12 cellular contexts compared by ENCODE assay signal in the genomic region with DNA sequence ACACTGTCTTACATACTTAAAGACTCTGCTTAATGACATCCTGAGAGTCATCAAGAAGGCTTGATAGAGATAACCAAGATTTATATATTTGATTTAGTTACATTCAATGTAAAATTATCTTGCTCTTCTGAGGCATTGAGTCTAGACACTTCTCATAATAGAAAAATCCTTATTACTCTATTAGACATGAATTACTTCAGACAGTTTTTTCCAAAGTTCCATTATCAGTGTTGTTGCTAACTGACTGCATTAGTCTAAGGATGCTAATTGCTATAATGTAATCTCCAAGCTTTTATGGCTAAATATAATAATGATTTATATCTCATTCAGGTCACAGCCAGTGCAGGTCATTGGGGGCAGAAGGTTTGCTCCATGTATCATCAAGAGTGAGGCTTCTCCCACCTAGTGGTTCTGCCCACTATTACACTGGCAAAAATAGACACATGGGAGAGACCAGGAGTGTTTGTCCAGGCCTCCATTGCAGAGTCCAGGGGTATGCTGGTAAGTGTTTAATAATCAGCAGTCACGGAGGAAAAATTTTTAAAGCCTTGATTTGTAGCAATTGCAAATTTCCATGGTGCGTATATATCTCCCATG.
DNase-seq lines count a peak whose midpoint lies in the region; ATAC-seq and TF ChIP-seq lines count a peak whose summit lies in the region.
"Had no signal": no experiment of that assay in that cellular context is flagged by ENCODE, and none has a peak within 500 bp of the region (broad histone marks: within the 10 kb centered on the region; RNA-seq: fewer than 3 reads in every experiment).

No MANE protein-coding gene starts in this region.

- TF ChIP-seq POLR2A in breast epithelium (IDR thresholded peaks at IDR 0.05) = no peak

- no peaks in the 10 kb centered on the region for H3K9me3 Mint-ChIP-seq in MCF 10A (ENCODE audit: unreplicated experiment)
- H3K9me3 Mint-ChIP-seq in type B pancreatic cell = peaks cover 4% of the 10 kb centered on the region
- H3K9me3 Mint-ChIP-seq: CD14-positive monocyte had no signal

- ATAC-seq in HG03139 (IDR thresholded peaks at IDR 0.05; ENCODE audit: unreplicated experiment) = no peak
- no peak for ATAC-seq in GM21515 (IDR thresholded peaks at IDR 0.05; ENCODE audit: unreplicated experiment)
- ATAC-seq in GM18868 (IDR thresholded peaks at IDR 0.05; ENCODE audit: unreplicated experiment) = no peak

- H3K9me3 ChIP-seq in breast epithelium = no peaks in the 10 kb centered on the region
- H3K9me3 ChIP-seq: heart right ventricle had no signal

- no peaks in the 10 kb centered on the region for H3K27me3 ChIP-seq in breast epithelium
- H3K27me3 ChIP-seq: heart right ventricle had no signal

- H3K27me3 Mint-ChIP-seq in MCF 10A (ENCODE audit: insufficient read depth, unreplicated experiment) (no peaks in the 10 kb centered on the region), type B pancreatic cell (no peaks in the 10 kb centered on the region)

- H3K27ac Mint-ChIP-seq in MCF 10A (ENCODE audit: low read depth, unreplicated experiment) (no peak overlapping the region), type B pancreatic cell (no peak overlapping the region)

- H3K4me1 Mint-ChIP-seq in MCF 10A (ENCODE audit: insufficient read depth, unreplicated experiment) = no peaks in the 10 kb centered on the region
- H3K4me1 Mint-ChIP-seq in type B pancreatic cell (ENCODE audit: unreplicated experiment) = no peaks in the 10 kb centered on the region

- H3K36me3 ChIP-seq in breast epithelium = no peaks in the 10 kb centered on the region
- H3K36me3 ChIP-seq: heart right ventricle had no signal

- intact Hi-C loops in MCF 10A (cut with micrococcal nuclease) = no loop called here
- intact Hi-C loops in breast epithelium (cut with DNase I; ENCODE audit: low total_unique reads) = no loop called here

- no TSS peak for BruUV-seq in MCF 10A (replicated peaks; lab: Mats Ljungman, UMichigan)

- CTCF ChIA-PET in MCF 10A (lab: Yijun Ruan, JAX) = interaction anchor here (0.6 to 1.3 kb wide), 2 partner anchors 11 to 409 kb away, joined by 3 to 4 read pairs; no protein-coding TSS in a partner anchor

- POLR2A ChIA-PET in MCF 10A (lab: Yijun Ruan, JAX) = no interaction called here

- H3K4me1 ChIP-seq in breast epithelium = no peaks in the 10 kb centered on the region
- H3K4me1 ChIP-seq: heart right ventricle, parathyroid adenoma had no signal

- H3K36me3 Mint-ChIP-seq in MCF 10A (ENCODE audit: insufficient read depth, unreplicated experiment) (no peaks in the 10 kb centered on the region), type B pancreatic cell (peaks cover 4% of the 10 kb centered on the region)
- H3K36me3 Mint-ChIP-seq: CD14-positive monocyte had no signal

- no peak overlapping the region for H3K4me3 ChIP-seq in breast epithelium
- H3K4me3 ChIP-seq: heart right ventricle had no signal

- TF ChIP-seq CTCF in MCF 10A (IDR thresholded peaks at IDR 0.05; ENCODE audit: unreplicated experiment) (peak; percentile 29), breast epithelium (IDR thresholded peaks at IDR 0.05) (no peak), type B pancreatic cell (conservative IDR thresholded peaks at IDR 0.05) (peak; percentile 36)

- no peak overlapping the region for H3K27ac ChIP-seq in breast epithelium
- H3K27ac ChIP-seq: heart right ventricle, parathyroid adenoma had no signal

- H3K4me3 Mint-ChIP-seq in MCF 10A (ENCODE audit: unreplicated experiment) = no peak overlapping the region
- H3K4me3 Mint-ChIP-seq in type B pancreatic cell = no peak overlapping the region
- H3K4me3 Mint-ChIP-seq: CD14-positive monocyte had no signal

- DNase-seq in MCF 10A (ENCODE audit: unreplicated experiment) = peak; percentile 58
- DNase-seq in breast epithelium (ENCODE audit: low spot score in 2 of 2) = no peak
- DNase-seq in NCI-H526 (lab: John Stamatoyannopoulos, UW) = peak; percentile 53 to 65
- DNase-seq in dermis microvascular lymphatic vessel endothelial cell (ENCODE audit: low read depth in 2 of 2) = peak; percentile 15 to 35
- DNase-seq in type B pancreatic cell (ENCODE audit: extremely low spot score, unreplicated experiment) = no peak
- DNase-seq: activated CD4-positive, CD25-positive, alpha-beta regulatory T cell treated with anti-CD3 and anti-CD28 coated beads, Interleukin-2, amount 50 U/mL, for 72 hours; heart right ventricle had no signal

Comparison
In these comparisons a context has a peak if more than half of its experiments do, and no peak if none do; other contexts are left out.
1. DNase-seq: peak in MCF 10A (single experiment), NCI-H526 (2 of 2) and dermis microvascular lymphatic vessel endothelial cell (2 of 2); none in breast epithelium (0 of 2) and type B pancreatic cell (single experiment).
2. CTCF ChIP-seq: peak in MCF 10A (single experiment) and type B pancreatic cell (single experiment); none in breast epithelium (0 of 3).